In the genomic region with DNA sequence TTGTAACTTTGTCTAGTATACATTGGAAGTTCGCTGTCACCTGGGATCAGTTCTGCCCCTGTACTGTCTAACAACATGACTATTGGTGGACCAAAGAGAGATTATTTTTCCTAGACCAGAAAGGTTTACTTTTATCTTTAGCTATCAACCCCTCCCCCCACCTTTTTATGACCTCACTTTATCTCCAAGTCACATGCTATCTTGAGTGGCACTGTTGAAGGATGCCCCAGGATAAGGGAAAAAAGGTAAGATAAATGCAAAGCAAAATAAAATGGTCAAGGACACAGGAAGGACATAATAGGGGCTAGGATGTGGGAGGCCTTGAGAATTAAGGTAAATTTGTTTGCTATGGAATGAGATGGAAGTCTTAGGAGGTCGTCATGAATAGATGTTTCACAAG, we compare ENCODE assay signal across 10 cellular contexts. TPM values are rescaled to one million over a fixed set of nuclear protein-coding genes. Genes with fewer than 3 reads are reported as not detected.
DNase-seq lines count a peak whose midpoint lies in the region; ATAC-seq and TF ChIP-seq lines count a peak whose summit lies in the region.
"Had no signal": no experiment of that assay in that cellular context is flagged by ENCODE, and none has a peak within 500 bp of the region (broad histone marks: within the 10 kb centered on the region; RNA-seq: fewer than 3 reads in every experiment).

No MANE protein-coding gene starts in this region.

- no peak for ATAC-seq in stimulated activated naive CD8-positive, alpha-beta T cell treated with anti-CD3 and anti-CD28 coated beads, Interleukin-15, Interleukin-2, amounts not matched to agents 100 U/mL and 50 U/mL, for 24 hours
- no peak for ATAC-seq in activated CD8-positive, alpha-beta T cell treated with anti-CD3 and anti-CD28 coated beads for 36 hours
- no peak for ATAC-seq in memory B cell (ENCODE audit: low read depth)

- peaks cover 0 to 20% (median 0%) of the 10 kb centered on the region in 6 donors for H3K36me3 ChIP-seq in spleen

- intact Hi-C loops in activated CD8-positive, alpha-beta T cell treated with anti-CD3 and anti-CD28 coated beads for 36 hours (cut with micrococcal nuclease), result no loop called here
- intact Hi-C loops in spleen (cut with DNase I; ENCODE audit: low total_unique reads), result no loop called here

- no peaks in the 10 kb centered on the region for H3K9me3 ChIP-seq in spleen

- H3K27ac Mint-ChIP-seq in stimulated activated naive CD8-positive, alpha-beta T cell treated with anti-CD3 and anti-CD28 coated beads, Interleukin-15, Interleukin-2, amounts not matched to agents 100 ng/mL and 50 ng/mL, for 24 hours, result peak overlapping the region; percentile 96
- peak overlapping the region; percentile 95 for H3K27ac Mint-ChIP-seq in activated CD8-positive, alpha-beta T cell treated with anti-CD3 and anti-CD28 coated beads for 36 hours
- H3K27ac Mint-ChIP-seq in memory B cell, result peak overlapping the region; percentile 14

- H3K27ac ChIP-seq in substantia nigra (ENCODE audit: low read depth, low read length, poor library complexity, severe bottlenecking), result no peak overlapping the region
- peak overlapping the region in 3 of 8 donors; percentile 91 to 95 (median 92) for H3K27ac ChIP-seq in spleen

- DNase-seq in stimulated activated naive CD8-positive, alpha-beta T cell treated with anti-CD3 and anti-CD28 coated beads, Interleukin-15, Interleukin-2, amounts not matched to agents 100 U/mL and 50 U/mL, for 24 hours, result no peak
- no peak for DNase-seq in activated CD8-positive, alpha-beta T cell treated with anti-CD3 and anti-CD28 coated beads for 36 hours
- DNase-seq in memory B cell (ENCODE audit: low spot score in 2 of 2) (no peak), substantia nigra (lab: John Stamatoyannopoulos, UW) (no peak), spleen (no peak), occipital lobe (lab: John Stamatoyannopoulos, UW) (no peak), AG08396 (ENCODE audit: low spot score) (no peak)
- DNase-seq: effector CD4-positive, alpha-beta T cell; KG1 had no signal

- H3K4me3 Mint-ChIP-seq in stimulated activated naive CD8-positive, alpha-beta T cell treated with anti-CD3 and anti-CD28 coated beads, Interleukin-15, Interleukin-2, amounts not matched to agents 100 ng/mL and 50 ng/mL, for 24 hours, result peak overlapping the region; percentile 90
- H3K4me3 Mint-ChIP-seq in activated CD8-positive, alpha-beta T cell treated with anti-CD3 and anti-CD28 coated beads for 36 hours, result peak overlapping the region; percentile 84
- H3K4me3 Mint-ChIP-seq in memory B cell, result peak overlapping the region; percentile 89

- TF ChIP-seq CTCF in activated CD8-positive, alpha-beta T cell treated with anti-CD3 and anti-CD28 coated beads for 36 hours (IDR thresholded peaks at IDR 0.05), result no peak
- no peak for TF ChIP-seq CTCF in spleen (IDR thresholded peaks at IDR 0.05 in 8 of 11, conservative IDR thresholded peaks at IDR 0.05 in 3 of 11)

- CTCF ChIA-PET in activated CD8-positive, alpha-beta T cell treated with anti-CD3 and anti-CD28 coated beads for 36 hours (lab: Charles Lee), result interaction anchor here (1.3 to 2.8 kb wide), 3 partner anchors 8 to 15 kb away, joined by 4 to 8 read pairs (median 8); no protein-coding TSS in a partner anchor

- H3K4me3 ChIP-seq in spleen, result no peak overlapping the region

- H3K27me3 Mint-ChIP-seq in stimulated activated naive CD8-positive, alpha-beta T cell treated with anti-CD3 and anti-CD28 coated beads, Interleukin-15, Interleukin-2, amounts not matched to agents 100 ng/mL and 50 ng/mL, for 24 hours, result no peaks in the 10 kb centered on the region
- no peaks in the 10 kb centered on the region for H3K27me3 Mint-ChIP-seq in activated CD8-positive, alpha-beta T cell treated with anti-CD3 and anti-CD28 coated beads for 36 hours
- H3K27me3 Mint-ChIP-seq in memory B cell, result no peaks in the 10 kb centered on the region

- peaks cover 79% of the 10 kb centered on the region for H3K4me1 Mint-ChIP-seq in stimulated activated naive CD8-positive, alpha-beta T cell treated with anti-CD3 and anti-CD28 coated beads, Interleukin-15, Interleukin-2, amounts not matched to agents 100 ng/mL and 50 ng/mL, for 24 hours (ENCODE audit: low read depth)
- peaks cover 70% of the 10 kb centered on the region for H3K4me1 Mint-ChIP-seq in activated CD8-positive, alpha-beta T cell treated with anti-CD3 and anti-CD28 coated beads for 36 hours (ENCODE audit: low read depth)
- H3K4me1 Mint-ChIP-seq in memory B cell, result peaks cover 36% of the 10 kb centered on the region

- H3K27me3 ChIP-seq in spleen (replicated peaks in 1 of 7), result no peaks in the 10 kb centered on the region

- WGBS in spleen, 5 donors, result 70 to 79% (median 74%) methylated on average over 2 of the region's 2 CpGs

- POLR2A ChIA-PET in activated CD8-positive, alpha-beta T cell treated with anti-CD3 and anti-CD28 coated beads for 36 hours (lab: Charles Lee), result interaction anchor here (0.7 to 3.1 kb wide), 12 partner anchors 9 to 185 kb away, joined by 3 to 16 read pairs (median 4); a partner anchor contains a TSS

- TF ChIP-seq POLR2A in spleen (IDR thresholded peaks at IDR 0.05), result no peak

- no peaks in the 10 kb centered on the region for H3K9me3 Mint-ChIP-seq in stimulated activated naive CD8-positive, alpha-beta T cell treated with anti-CD3 and anti-CD28 coated beads, Interleukin-15, Interleukin-2, amounts not matched to agents 100 ng/mL and 50 ng/mL, for 24 hours
- no peaks in the 10 kb centered on the region for H3K9me3 Mint-ChIP-seq in activated CD8-positive, alpha-beta T cell treated with anti-CD3 and anti-CD28 coated beads for 36 hours
- H3K9me3 Mint-ChIP-seq in memory B cell, result no peaks in the 10 kb centered on the region

- peaks cover 20% of the 10 kb centered on the region for H3K36me3 Mint-ChIP-seq in stimulated activated naive CD8-positive, alpha-beta T cell treated with anti-CD3 and anti-CD28 coated beads, Interleukin-15, Interleukin-2, amounts not matched to agents 100 ng/mL and 50 ng/mL, for 24 hours (ENCODE audit: low read depth)
- H3K36me3 Mint-ChIP-seq in activated CD8-positive, alpha-beta T cell treated with anti-CD3 and anti-CD28 coated beads for 36 hours (ENCODE audit: low read depth), result peaks cover 19% of the 10 kb centered on the region
- no peaks in the 10 kb centered on the region for H3K36me3 Mint-ChIP-seq in memory B cell

- H3K4me1 ChIP-seq in spleen, result peaks cover 25 to 83% (median 72%) of the 10 kb centered on the region in 6 donors

RNA-seq across cellular contexts. Expression of a gene that starts 1.0 kb away (rescaled TPM):
- 10 to 100 TPM; 37.2 to 39.6 TPM for total RNA-seq in activated CD8-positive, alpha-beta T cell treated with anti-CD3 and anti-CD28 coated beads for 36 hours
- total RNA-seq in spleen, result 10 to 100 TPM; 35.8 to 55.7 (median 43.9) TPM
- 1 to 10 TPM; 2.4 to 6.9 (median 2.9) TPM for polyA plus RNA-seq in spleen
- total RNA-seq in occipital lobe, result 29.8 TPM

Comparison
In these comparisons a context has a peak if more than half of its experiments do, and no peak if none do; other contexts are left out.
1. H3K27ac Mint-ChIP-seq: peak in every context shown above with its lines; median percentile 96 in stimulated activated naive CD8-positive, alpha-beta T cell treated with anti-CD3 and anti-CD28 coated beads, Interleukin-15, Interleukin-2, amounts not matched to agents 100 ng/mL and 50 ng/mL, for 24 hours; 95 in activated CD8-positive, alpha-beta T cell treated with anti-CD3 and anti-CD28 coated beads for 36 hours; 14 in memory B cell.